In the genomic region with DNA sequence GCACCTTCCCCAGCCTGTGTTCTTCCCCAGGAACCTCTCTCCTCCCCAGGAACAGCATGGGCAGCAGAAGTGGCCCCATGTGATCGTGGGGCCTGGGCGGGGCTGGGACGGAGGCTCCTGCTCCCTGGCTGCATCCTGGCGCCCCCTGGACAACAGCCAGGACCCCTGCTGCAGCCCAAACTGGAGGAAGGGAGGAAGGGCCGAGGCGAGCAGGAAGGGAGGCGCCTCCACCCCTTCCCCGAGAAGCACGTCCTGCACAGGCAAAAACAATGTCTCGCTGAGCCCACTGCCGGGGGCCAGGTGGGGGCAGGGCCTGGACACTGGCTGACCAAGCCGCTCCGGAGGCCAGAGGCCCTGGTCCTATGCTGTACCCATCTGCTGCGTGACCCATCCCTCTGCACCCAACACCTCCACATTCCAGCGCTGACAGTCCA, we compare ENCODE assay signal across 10 cellular contexts. TPM values are rescaled to one million over a fixed set of nuclear protein-coding genes. Genes with fewer than 3 reads are reported as not detected.
DNase-seq lines count a peak whose midpoint lies in the region; ATAC-seq and TF ChIP-seq lines count a peak whose summit lies in the region.
"Had no signal": no experiment of that assay in that cellular context is flagged by ENCODE, and none has a peak within 500 bp of the region (broad histone marks: within the 10 kb centered on the region; RNA-seq: fewer than 3 reads in every experiment).

No MANE protein-coding gene starts in this region.

- peaks cover 4% of the 10 kb centered on the region for H3K36me3 Mint-ChIP-seq in neural crest cell (ENCODE audit: low read depth)

- H3K27ac ChIP-seq in RWPE1 (peak overlapping the region; percentile 96), MM.1S (ENCODE audit: low read length) (no peak overlapping the region)

- no peaks in the 10 kb centered on the region for H3K27me3 Mint-ChIP-seq in neural crest cell (ENCODE audit: low read depth)

- no peak overlapping the region for H3K9ac ChIP-seq in MM.1S (ENCODE audit: low read length)

- H3K4me3 Mint-ChIP-seq in neural crest cell, result no peak overlapping the region
- H3K4me3 Mint-ChIP-seq: activated CD4-positive, alpha-beta T cell treated with anti-CD3 and anti-CD28 coated beads, Interleukin-2, amount 10 ng/mL, durations not matched to agents 24 days and 14 days had no signal

- intact Hi-C loops in Right ventricle myocardium superior (cut with DNase I), result no loop called here

- no peak overlapping the region for H2AFZ ChIP-seq in MM.1S (ENCODE audit: low read length)

- no peak for TF ChIP-seq CTCF in RWPE1 (conservative IDR thresholded peaks at IDR 0.05; ENCODE audit: low read depth)
- TF ChIP-seq CTCF in neural crest cell (conservative IDR thresholded peaks at IDR 0.05), result no peak
- no peak for TF ChIP-seq CTCF in MM.1S (IDR thresholded peaks at IDR 0.05; ENCODE audit: low read length)

- no peaks in the 10 kb centered on the region for H3K9me3 Mint-ChIP-seq in neural crest cell
- H3K9me3 Mint-ChIP-seq: activated CD4-positive, alpha-beta T cell treated with anti-CD3 and anti-CD28 coated beads, Interleukin-2, amount 10 ng/mL, durations not matched to agents 24 days and 14 days had no signal

- peaks cover 10% of the 10 kb centered on the region for H3K4me1 ChIP-seq in MM.1S (ENCODE audit: low read length)

- peak; percentile 47 for ATAC-seq in Right ventricle myocardium superior (ENCODE audit: poor library complexity)
- ATAC-seq in GM19467 (IDR thresholded peaks at IDR 0.05; ENCODE audit: unreplicated experiment), result no peak
- ATAC-seq in GM21528 (IDR thresholded peaks at IDR 0.05; ENCODE audit: low FRiP score, unreplicated experiment), result no peak

- peak overlapping the region; percentile 79 for H3K27ac Mint-ChIP-seq in neural crest cell (ENCODE audit: unreplicated experiment)
- H3K27ac Mint-ChIP-seq: activated CD4-positive, alpha-beta T cell treated with anti-CD3 and anti-CD28 coated beads, Interleukin-2, amount 10 ng/mL, durations not matched to agents 24 days and 14 days had no signal

- CTCF ChIA-PET in RWPE1 (lab: Yijun Ruan, JAX), result interaction anchor here (0.7 kb wide), 1 partner anchor 19 kb away, joined by 3 read pairs; no protein-coding TSS in a partner anchor

- H3F3A ChIP-seq in MM.1S (ENCODE audit: insufficient read depth, low read length), result no peaks in the 10 kb centered on the region

- peaks cover 62% of the 10 kb centered on the region for H3K27me3 ChIP-seq in MM.1S (replicated peaks; ENCODE audit: insufficient read depth, low read length)

- DNase-seq in ACHN (peak; percentile 29), RWPE1 (ENCODE audit: low spot score) (no peak), Right ventricle myocardium superior (peak; percentile 78), neural crest cell (ENCODE audit: low read depth, low spot score) (no peak), NCI-H1436 (lab: John Stamatoyannopoulos, UW) (no peak), MM.1S (no peak)
- DNase-seq: activated CD4-positive, alpha-beta T cell treated with anti-CD3 and anti-CD28 coated beads, Interleukin-2, amount 10 ng/mL, durations not matched to agents 24 days and 14 days; AML-193 had no signal

- H3K4me1 Mint-ChIP-seq in neural crest cell, result peaks cover 17% of the 10 kb centered on the region

- H3K36me3 ChIP-seq in MM.1S (replicated peaks; ENCODE audit: insufficient read depth, low read length), result no peaks in the 10 kb centered on the region

- in situ Hi-C loops in ACHN (cut with HindIII; ENCODE audit: low pct_ligation_motif_present, low pct_unique_long_range_greater_than_20kb, low sequenced_read_pairs), result no loop called here

- H3K79me2 ChIP-seq in MM.1S (ENCODE audit: low read length), result no peaks in the 10 kb centered on the region

- H3K9me2 ChIP-seq in MM.1S (replicated peaks; ENCODE audit: insufficient read depth, low read length), result no peaks in the 10 kb centered on the region

- POLR2A ChIA-PET in RWPE1 (lab: Yijun Ruan, JAX; ENCODE audit: low non-redundant PET), result no interaction called here

- no peak overlapping the region for H3K4me3 ChIP-seq in MM.1S (ENCODE audit: low read length)

- no peaks in the 10 kb centered on the region for H3K9me3 ChIP-seq in MM.1S (replicated peaks; ENCODE audit: insufficient read depth, low read length)

- H4K20me1 ChIP-seq in MM.1S (ENCODE audit: insufficient read depth, low read length), result no peaks in the 10 kb centered on the region

- no peak overlapping the region for H3K4me2 ChIP-seq in MM.1S (ENCODE audit: low read depth, low read length)

RNA-seq across cellular contexts. Expression of a gene that starts 15.0 kb away (rescaled TPM):
- total RNA-seq in Right ventricle myocardium superior, result 12.7 TPM
- 3.2 and 4.7 TPM in 2 replicates for total RNA-seq in neural crest cell

RNA-seq across cellular contexts. Expression of a gene that starts 18.0 kb away (rescaled TPM):
- total RNA-seq in Right ventricle myocardium superior, result 8.3 TPM
- total RNA-seq in neural crest cell, result 7.0 and 7.3 TPM in 2 replicates
- total RNA-seq: activated CD4-positive, alpha-beta T cell treated with anti-CD3 and anti-CD28 coated beads, Interleukin-2, amount 10 ng/mL, durations not matched to agents 24 days and 14 days had no signal

RNA-seq across cellular contexts. Expression of a gene that starts 59.1 kb away (rescaled TPM):
- 15.4 TPM for total RNA-seq in Right ventricle myocardium superior
- total RNA-seq in neural crest cell, result 22.6 and 26.1 TPM in 2 replicates

Comparison
In these comparisons a context has a peak if more than half of its experiments do, and no peak if none do; other contexts are left out.
1. DNase-seq: peak in ACHN (single experiment) and Right ventricle myocardium superior (single experiment); none in RWPE1 (single experiment), neural crest cell (single experiment), NCI-H1436 (single experiment) and MM.1S (single experiment).